In the genomic region with DNA sequence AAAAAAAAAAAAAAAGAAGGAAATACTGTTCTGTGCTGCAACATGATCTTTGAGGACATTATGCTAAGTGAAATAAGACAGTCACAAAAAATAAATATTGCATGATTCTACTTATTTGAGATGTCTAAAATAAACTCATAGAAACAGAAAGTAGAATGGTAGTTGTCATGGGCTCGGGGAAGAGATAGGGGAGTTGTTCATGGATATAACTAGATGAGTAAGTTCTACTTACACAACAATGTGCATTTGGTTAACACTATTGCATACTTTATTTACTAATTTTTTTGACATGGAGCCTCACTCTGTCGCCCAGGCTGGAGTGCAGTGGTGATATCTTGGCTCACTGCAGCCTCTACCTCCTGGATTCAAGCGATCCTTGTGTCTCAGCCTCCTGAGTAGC, we compare ENCODE assay signal across 32 cellular contexts.
"Had no signal": no experiment of that assay in that cellular context is flagged by ENCODE, and none has a peak within 500 bp of the region (broad histone marks: within the 10 kb centered on the region; RNA-seq: fewer than 3 reads in every experiment).

No MANE protein-coding gene starts in this region.

- H3K27me3 Mint-ChIP-seq: activated CD4-positive, alpha-beta memory T cell treated with anti-CD3 and anti-CD28 coated beads for 36 hours; activated naive CD8-positive, alpha-beta T cell treated with anti-CD3 and anti-CD28 coated beads for 36 hours; brain; stimulated activated memory B cell treated with anti-CD40 and anti-IgM and Interleukin-4, amounts not matched to agents 10 μg/mL and 1 μg/mL and 100 μg/mL, for 72 hours; stimulated activated naive CD8-positive, alpha-beta T cell treated with anti-CD3 and anti-CD28 coated beads, Interleukin-15, amount 100 ng/mL, for 72 hours; type B pancreatic cell had no signal

- H3K9me3 ChIP-seq: adrenal gland, ascending aorta, esophagus muscularis mucosa, gastrocnemius medialis, pancreas, prostate gland, uterus had no signal

- H3K4me3 ChIP-seq: adrenal gland, ascending aorta, esophagus muscularis mucosa, gastrocnemius medialis, pancreas, prostate gland, uterus had no signal

- H3K9me3 Mint-ChIP-seq: activated CD4-positive, alpha-beta memory T cell treated with anti-CD3 and anti-CD28 coated beads for 36 hours; activated naive CD4-positive, alpha-beta T cell treated with anti-CD3 and anti-CD28 coated beads for 36 hours; activated naive CD8-positive, alpha-beta T cell treated with anti-CD3 and anti-CD28 coated beads for 36 hours; stimulated activated memory B cell treated with anti-CD40 and anti-IgM and Interleukin-4, amounts not matched to agents 10 μg/mL and 1 μg/mL and 100 μg/mL, for 72 hours; stimulated activated naive CD8-positive, alpha-beta T cell treated with anti-CD3 and anti-CD28 coated beads, Interleukin-15, amount 100 ng/mL, for 72 hours; T-helper 1 cell treated with Interleukin-12 subunit alpha and Interleukin-12 subunit beta and Interleukin-4 antibody, amounts not matched to agents 30 μg/mL and 1 μg/mL, for 36 hours had no signal

- H3K27ac ChIP-seq: adrenal gland, ascending aorta, esophagus muscularis mucosa, gastrocnemius medialis, pancreas, prostate gland, uterus had no signal

- H3K36me3 ChIP-seq: adrenal gland, ascending aorta, pancreas, prostate gland, uterus had no signal

- H3K4me3 Mint-ChIP-seq: activated CD4-positive, alpha-beta memory T cell treated with anti-CD3 and anti-CD28 coated beads for 36 hours; activated naive CD4-positive, alpha-beta T cell treated with anti-CD3 and anti-CD28 coated beads for 36 hours; activated naive CD8-positive, alpha-beta T cell treated with anti-CD3 and anti-CD28 coated beads for 36 hours; brain; nephron progenitor cell; stimulated activated memory B cell treated with anti-CD40 and anti-IgM and Interleukin-4, amounts not matched to agents 10 μg/mL and 1 μg/mL and 100 μg/mL, for 72 hours; stimulated activated naive CD8-positive, alpha-beta T cell treated with anti-CD3 and anti-CD28 coated beads, Interleukin-15, amount 100 ng/mL, for 72 hours; T-helper 1 cell treated with Interleukin-12 subunit alpha and Interleukin-12 subunit beta and Interleukin-4 antibody, amounts not matched to agents 30 μg/mL and 1 μg/mL, for 36 hours; type B pancreatic cell had no signal

- H3K4me1 Mint-ChIP-seq: nephron progenitor cell had no signal

- ATAC-seq: gastrocnemius medialis; left cardiac atrium; pancreas; sciatic nerve; stimulated activated memory B cell treated with anti-CD40 and anti-IgM and Interleukin-4, amounts not matched to agents 10 μg/mL and 1 μg/mL and 100 μg/mL, for 72 hours; stimulated activated naive CD8-positive, alpha-beta T cell treated with anti-CD3 and anti-CD28 coated beads, Interleukin-15, amount 100 ng/mL, for 72 hours had no signal

- H3K4me1 ChIP-seq: pancreas, prostate gland, uterus had no signal

- H3K27ac Mint-ChIP-seq: activated CD4-positive, alpha-beta memory T cell treated with anti-CD3 and anti-CD28 coated beads for 36 hours; activated naive CD4-positive, alpha-beta T cell treated with anti-CD3 and anti-CD28 coated beads for 36 hours; activated naive CD8-positive, alpha-beta T cell treated with anti-CD3 and anti-CD28 coated beads for 36 hours; stimulated activated memory B cell treated with anti-CD40 and anti-IgM and Interleukin-4, amounts not matched to agents 10 μg/mL and 1 μg/mL and 100 μg/mL, for 72 hours; stimulated activated naive CD8-positive, alpha-beta T cell treated with anti-CD3 and anti-CD28 coated beads, Interleukin-15, amount 100 ng/mL, for 72 hours; type B pancreatic cell had no signal

- H3K27me3 ChIP-seq: adrenal gland, ascending aorta, esophagus muscularis mucosa, gastrocnemius medialis, pancreas, uterus had no signal

- DNase-seq: activated CD4-positive, alpha-beta memory T cell treated with anti-CD3 and anti-CD28 coated beads for 36 hours; activated CD8-positive, alpha-beta memory T cell treated with anti-CD3 and anti-CD28 coated beads, Interleukin-2, amount 50 U/mL, for 48 hours; activated effector memory CD4-positive, alpha-beta T cell treated with Interleukin-2 at 50 U/mL for 16 hours; activated naive CD4-positive, alpha-beta T cell treated with anti-CD3 and anti-CD28 coated beads for 36 hours; activated naive CD8-positive, alpha-beta T cell treated with anti-CD3 and anti-CD28 coated beads for 36 hours; caudate nucleus; dermis blood vessel endothelial cell; effector CD4-positive, alpha-beta T cell; gastrocnemius medialis; glutamatergic neuron; islet precursor cell; left cardiac atrium; mammary epithelial cell; nephron progenitor cell; nucleus accumbens; pancreas; retina; small intestine; stimulated activated CD4-positive, alpha-beta T cell treated with anti-CD3 and anti-CD28 coated beads, Interleukin-4, amount 100 ng/mL, for 4 hours; stimulated activated CD8-positive, alpha-beta memory T cell treated with anti-CD3 and anti-CD28 coated beads, Interleukin-4, amount 100 ng/mL, for 48 hours; stimulated activated naive CD8-positive, alpha-beta T cell treated with anti-CD3 and anti-CD28 coated beads, Interleukin-15, amount 100 ng/mL, for 72 hours; substantia nigra; uterus had no signal
